In the genomic region with DNA sequence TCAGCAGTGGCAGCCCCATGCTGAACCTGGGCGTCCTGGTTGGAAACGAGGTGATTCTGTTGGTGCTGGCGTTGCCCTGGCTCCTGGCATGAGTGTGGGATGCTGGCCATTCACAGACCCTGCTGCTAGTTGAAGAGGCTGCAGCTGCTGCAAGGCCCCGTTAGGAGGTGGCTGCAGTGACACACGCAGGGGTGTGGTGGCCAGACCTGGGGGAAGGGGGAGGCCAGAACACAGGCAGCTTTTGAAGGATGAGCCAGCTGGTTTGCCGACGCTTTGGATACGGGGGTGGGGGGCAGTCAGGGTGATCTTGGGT, we compare ENCODE assay signal across 20 cellular contexts.
"Had no signal": no experiment of that assay in that cellular context is flagged by ENCODE, and none has a peak within 500 bp of the region (broad histone marks: within the 10 kb centered on the region; RNA-seq: fewer than 3 reads in every experiment).

No MANE protein-coding gene starts in this region.

- H3K4me1 Mint-ChIP-seq: activated B cell treated with CpG ODN at 0.5 μM for 24 hours, neural crest cell had no signal

- H3K9me3 Mint-ChIP-seq: activated B cell treated with CpG ODN at 0.5 μM for 24 hours; activated CD4-positive, alpha-beta T cell treated with anti-CD3 and anti-CD28 coated beads, Interleukin-2, amount 10 ng/mL, durations not matched to agents 24 days and 14 days; activated naive CD8-positive, alpha-beta T cell treated with anti-CD3 and anti-CD28 coated beads, Interleukin-2, amount 10 ng/mL, durations not matched to agents 7 days and 5 days; neural crest cell had no signal

- H3K27me3 Mint-ChIP-seq: activated B cell treated with CpG ODN at 0.5 μM for 24 hours; activated CD4-positive, alpha-beta T cell treated with anti-CD3 and anti-CD28 coated beads, Interleukin-2, amount 10 ng/mL, durations not matched to agents 24 days and 14 days; activated naive CD8-positive, alpha-beta T cell treated with anti-CD3 and anti-CD28 coated beads, Interleukin-2, amount 10 ng/mL, durations not matched to agents 7 days and 5 days; T-helper 17 cell had no signal

- H3K27ac ChIP-seq: breast epithelium, heart left ventricle, left lung, parathyroid adenoma, thoracic aorta, uterus had no signal

- FAIRE-seq: colon, frontal cortex, islet of Langerhans had no signal

- H3K9me3 ChIP-seq: breast epithelium, heart left ventricle, left lung, thoracic aorta, uterus had no signal

- H3K4me3 ChIP-seq: breast epithelium, heart left ventricle, left lung, thoracic aorta, uterus had no signal

- H3K36me3 ChIP-seq: breast epithelium, uterus had no signal

- H3K27me3 ChIP-seq: breast epithelium, heart left ventricle, left lung, uterus had no signal

- H3K36me3 Mint-ChIP-seq: activated naive CD8-positive, alpha-beta T cell treated with anti-CD3 and anti-CD28 coated beads, Interleukin-2, amount 10 ng/mL, durations not matched to agents 7 days and 5 days had no signal

- DNase-seq: activated B cell treated with CpG ODN at 0.5 μM for 24 hours; activated CD4-positive, alpha-beta T cell treated with anti-CD3 and anti-CD28 coated beads, Interleukin-2, amount 10 ng/mL, durations not matched to agents 24 days and 14 days; activated gamma-delta T cell; activated T-cell treated with anti-CD3 and anti-CD28 coated beads for 4 hours; effector CD4-positive, alpha-beta T cell; mesenchymal stem cell; right cardiac atrium; stimulated activated naive CD4-positive, alpha-beta T cell treated with Interleukin-2 at 50 U/mL for 16 hours; T-helper 17 cell had no signal

- H3K27ac Mint-ChIP-seq: activated B cell treated with CpG ODN at 0.5 μM for 24 hours; activated CD4-positive, alpha-beta T cell treated with anti-CD3 and anti-CD28 coated beads, Interleukin-2, amount 10 ng/mL, durations not matched to agents 24 days and 14 days; activated naive CD8-positive, alpha-beta T cell treated with anti-CD3 and anti-CD28 coated beads, Interleukin-2, amount 10 ng/mL, durations not matched to agents 7 days and 5 days had no signal

- H3K4me3 Mint-ChIP-seq: activated B cell treated with CpG ODN at 0.5 μM for 24 hours; activated CD4-positive, alpha-beta T cell treated with anti-CD3 and anti-CD28 coated beads, Interleukin-2, amount 10 ng/mL, durations not matched to agents 24 days and 14 days; activated naive CD8-positive, alpha-beta T cell treated with anti-CD3 and anti-CD28 coated beads, Interleukin-2, amount 10 ng/mL, durations not matched to agents 7 days and 5 days; neural crest cell; T-helper 17 cell had no signal

- H3K4me1 ChIP-seq: breast epithelium, left lung, parathyroid adenoma, uterus had no signal
